In the genomic region with DNA sequence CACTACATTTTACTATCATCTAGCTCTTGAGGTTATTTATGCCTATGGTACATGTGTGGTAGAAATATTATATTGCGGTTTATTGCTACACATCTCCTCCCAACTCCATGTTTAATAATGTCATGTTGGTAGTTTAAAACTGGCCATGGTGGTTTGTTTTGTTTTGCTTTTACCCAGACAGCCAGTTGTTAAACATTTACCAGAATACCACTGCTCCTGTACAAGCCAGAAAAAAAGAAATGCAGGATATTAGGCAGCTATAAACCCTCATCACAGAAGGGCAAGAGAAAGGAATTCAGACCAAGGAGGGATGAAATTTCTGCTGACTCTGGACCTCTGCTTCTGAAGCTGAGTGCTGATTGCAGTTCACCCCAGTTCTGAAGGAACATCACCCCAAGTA, we compare ENCODE assay signal across 27 cellular contexts.
"Had no signal": no experiment of that assay in that cellular context is flagged by ENCODE, and none has a peak within 500 bp of the region (broad histone marks: within the 10 kb centered on the region; RNA-seq: fewer than 3 reads in every experiment).

No MANE protein-coding gene starts in this region.

- H3K4me3 ChIP-seq: esophagus muscularis mucosa, gastroesophageal sphincter, heart right ventricle, left ventricle myocardium inferior, lower lobe of right lung, neural progenitor cell, right atrium auricular region, thoracic aorta, tibial nerve, upper lobe of left lung had no signal

- H3K9me3 Mint-ChIP-seq: dendritic cell treated with granulocyte-macrophage colony-stimulating factor and Interleukin-4, amounts not matched to agents 40 ng/mL and 50 ng/mL, for 4 days; endodermal cell; neural progenitor cell; stimulated activated naive CD8-positive, alpha-beta T cell treated with anti-CD3 and anti-CD28 coated beads, Interleukin-15, Interleukin-2, amounts not matched to agents 100 ng/mL and 50 ng/mL, for 24 hours had no signal

- ATAC-seq: foreskin keratinocyte; gastroesophageal sphincter; heart right ventricle; lower lobe of right lung; natural killer cell; stimulated activated naive B cell treated with anti-CD40 and anti-IgM and Interleukin-4, amounts not matched to agents 10 μg/mL and 1 μg/mL and 100 μg/mL, for 72 hours had no signal

- DNase-seq: caudate nucleus; cerebellar nuclear complex; effector CD8-positive, alpha-beta T cell; endodermal cell; foreskin keratinocyte; glutamatergic neuron; heart right ventricle; hippocampal formation; left ventricle myocardium inferior; lower lobe of right lung; natural killer cell; small intestine; stimulated activated CD4-positive, alpha-beta T cell treated with anti-CD3 and anti-CD28 coated beads, Interleukin-15, amount 100 ng/mL, for 24 hours; stimulated activated CD4-positive, alpha-beta T cell treated with anti-CD3 and anti-CD28 coated beads, Interleukin-2, amount 100 ng/mL, for 48 hours; stimulated activated naive B cell treated with anti-CD40 and anti-IgM and Interleukin-4, amounts not matched to agents 10 μg/mL and 1 μg/mL and 100 μg/mL, for 72 hours; upper lobe of left lung had no signal

- H3K27me3 Mint-ChIP-seq: stimulated activated naive B cell treated with anti-CD40 and anti-IgM and Interleukin-4, amounts not matched to agents 10 μg/mL and 1 μg/mL and 100 μg/mL, for 72 hours; stimulated activated naive CD8-positive, alpha-beta T cell treated with anti-CD3 and anti-CD28 coated beads, Interleukin-15, Interleukin-2, amounts not matched to agents 100 ng/mL and 50 ng/mL, for 24 hours had no signal

- H3K4me1 ChIP-seq: esophagus muscularis mucosa, foreskin keratinocyte, gastroesophageal sphincter, heart right ventricle, left ventricle myocardium inferior, lower lobe of right lung, neural progenitor cell, parathyroid adenoma, right atrium auricular region, tibial nerve, upper lobe of left lung had no signal

- H3K27me3 ChIP-seq: esophagus muscularis mucosa, gastroesophageal sphincter, heart right ventricle, neural progenitor cell, right atrium auricular region, tibial nerve, upper lobe of left lung had no signal

- H3K4me3 Mint-ChIP-seq: dendritic cell treated with granulocyte-macrophage colony-stimulating factor and Interleukin-4, amounts not matched to agents 40 ng/mL and 50 ng/mL, for 4 days; endodermal cell; natural killer cell; neural progenitor cell; stimulated activated naive B cell treated with anti-CD40 and anti-IgM and Interleukin-4, amounts not matched to agents 10 μg/mL and 1 μg/mL and 100 μg/mL, for 72 hours; stimulated activated naive CD8-positive, alpha-beta T cell treated with anti-CD3 and anti-CD28 coated beads, Interleukin-15, Interleukin-2, amounts not matched to agents 100 ng/mL and 50 ng/mL, for 24 hours had no signal

- H3K9me3 ChIP-seq: esophagus muscularis mucosa, gastroesophageal sphincter, heart right ventricle, left ventricle myocardium inferior, lower lobe of right lung, right atrium auricular region, thoracic aorta, tibial nerve, upper lobe of left lung had no signal

- H3K27ac Mint-ChIP-seq: dendritic cell treated with granulocyte-macrophage colony-stimulating factor and Interleukin-4, amounts not matched to agents 40 ng/mL and 50 ng/mL, for 4 days; endodermal cell; natural killer cell; neural progenitor cell; progenitor cell of endocrine pancreas; stimulated activated naive B cell treated with anti-CD40 and anti-IgM and Interleukin-4, amounts not matched to agents 10 μg/mL and 1 μg/mL and 100 μg/mL, for 72 hours; stimulated activated naive CD8-positive, alpha-beta T cell treated with anti-CD3 and anti-CD28 coated beads, Interleukin-15, Interleukin-2, amounts not matched to agents 100 ng/mL and 50 ng/mL, for 24 hours had no signal

- H3K4me1 Mint-ChIP-seq: endodermal cell; natural killer cell; neural progenitor cell; stimulated activated naive B cell treated with anti-CD40 and anti-IgM and Interleukin-4, amounts not matched to agents 10 μg/mL and 1 μg/mL and 100 μg/mL, for 72 hours had no signal

- H3K36me3 Mint-ChIP-seq: natural killer cell; neural progenitor cell; stimulated activated naive B cell treated with anti-CD40 and anti-IgM and Interleukin-4, amounts not matched to agents 10 μg/mL and 1 μg/mL and 100 μg/mL, for 72 hours had no signal

- H3K27ac ChIP-seq: epithelial cell of prostate, esophagus muscularis mucosa, foreskin keratinocyte, gastroesophageal sphincter, heart right ventricle, left ventricle myocardium inferior, lower lobe of right lung, neural progenitor cell, parathyroid adenoma, right atrium auricular region, thoracic aorta, tibial nerve, upper lobe of left lung had no signal
